Comparison of ENCODE assay signal across 27 cellular contexts in the genomic region with DNA sequence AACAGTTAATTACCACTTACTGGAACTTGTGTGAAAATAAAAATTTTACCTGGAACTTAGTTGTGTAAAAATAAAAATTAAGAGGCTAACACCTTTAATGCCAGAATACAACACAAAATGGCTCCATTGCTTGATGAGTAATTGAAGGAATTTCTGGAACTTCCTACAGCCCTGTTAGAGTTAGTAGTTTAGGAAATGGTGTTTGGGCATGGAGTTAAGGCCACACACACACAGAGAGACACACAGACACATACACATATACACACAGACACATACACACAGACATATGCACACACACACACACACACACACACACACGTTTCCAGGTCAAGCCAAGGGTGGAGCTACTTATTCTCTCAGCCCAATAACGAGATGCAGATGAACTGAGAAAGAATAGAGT. TPM values are rescaled to one million over a fixed set of nuclear protein-coding genes. Genes with fewer than 3 reads are reported as not detected.
"Had no signal": no experiment of that assay in that cellular context is flagged by ENCODE, and none has a peak within 500 bp of the region (broad histone marks: within the 10 kb centered on the region; RNA-seq: fewer than 3 reads in every experiment).

No MANE protein-coding gene starts in this region.

- DNase-seq: activated CD4-positive, alpha-beta T cell treated with anti-CD3 and anti-CD28 coated beads for 4 hours; activated CD4-positive, alpha-beta T cell treated with anti-CD3 and anti-CD28 coated beads, Interleukin-2, amount 50 U/mL, for 48 hours; activated CD4-positive, CD25-positive, alpha-beta regulatory T cell; activated CD8-positive, alpha-beta memory T cell treated with anti-CD3 and anti-CD28 coated beads, Interleukin-2, amount 50 U/mL, for 48 hours; activated naive CD4-positive, alpha-beta T cell; activated T-cell treated with anti-CD3 and anti-CD28 coated beads, Interleukin-2, amount 50 U/mL, for 4 hours; adrenal gland; colonic mucosa; foreskin fibroblast; heart right ventricle; kidney; mammary epithelial cell; sigmoid colon; stimulated activated CD4-positive, alpha-beta T cell treated with anti-CD3 and anti-CD28 coated beads, Interleukin-15, amount 100 ng/mL, for 24 hours; stimulated activated naive B cell treated with anti-CD40 and anti-IgM and Interleukin-4, amounts not matched to agents 10 μg/mL and 1 μg/mL and 100 μg/mL, for 72 hours; T-helper 17 cell; trophoblast cell had no signal

- H3K4me2 ChIP-seq: smooth muscle cell had no signal

- ATAC-seq: activated T-cell treated with anti-CD3 and anti-CD28 coated beads, Interleukin-2, amount 50 U/mL, for 4 hours; heart right ventricle; left lobe of liver; natural killer cell treated with Interleukin-12 subunit alpha and Interleukin-12 subunit beta and Interleukin-15 and Interleukin-18, amount 100 ng/mL, for 72 hours; stimulated activated naive B cell treated with anti-CD40 and anti-IgM and Interleukin-4, amounts not matched to agents 10 μg/mL and 1 μg/mL and 100 μg/mL, for 72 hours; T-helper 17 cell had no signal

- H3K4me3 ChIP-seq: adrenal gland, breast epithelium, colonic mucosa, heart right ventricle, sigmoid colon, smooth muscle cell, vagina had no signal

- H3K4me1 ChIP-seq: adrenal gland, colonic mucosa had no signal

- H3K27me3 ChIP-seq: adrenal gland, breast epithelium, colonic mucosa, sigmoid colon, vagina had no signal

- H3K27ac ChIP-seq: adrenal gland, breast epithelium, colonic mucosa, heart right ventricle, sigmoid colon, vagina had no signal

- H3K9me3 ChIP-seq: adrenal gland, breast epithelium, colonic mucosa, heart right ventricle, sigmoid colon, vagina had no signal

- H3K36me3 ChIP-seq: adrenal gland, breast epithelium, colonic mucosa, heart right ventricle, sigmoid colon, vagina had no signal

RNA-seq across cellular contexts. Expression of a gene that starts 30.5 kb away (rescaled TPM):
- total RNA-seq: activated CD8-positive, alpha-beta memory T cell treated with anti-CD3 and anti-CD28 coated beads for 36 hours; activated T-cell treated with anti-CD3 and anti-CD28 coated beads, Interleukin-2, amount 50 U/mL, for 4 hours; activated T-helper 2 cell treated with anti-CD3 and anti-CD28 coated beads, Interferon-gamma antibody, Interleukin-2, Interleukin-4, amounts not matched to agents 10 μg/mL and 5 μg/mL and 100 μg/mL, durations not matched to agents 14 hours and 24 hours and 36 hours; adrenal gland; breast epithelium; colonic mucosa; epithelial cell of proximal tubule; heart right ventricle; kidney; left lobe of liver; mammary epithelial cell; natural killer cell treated with Interleukin-12 subunit alpha and Interleukin-12 subunit beta and Interleukin-15 and Interleukin-18, amount 100 ng/mL, for 72 hours; sigmoid colon; smooth muscle cell; T-helper 17 cell; temporal lobe; vagina had no signal
- polyA plus RNA-seq: adrenal gland, heart right ventricle, mammary epithelial cell, sigmoid colon, smooth muscle cell had no signal

RNA-seq across cellular contexts. Expression of a gene that starts 52.6 kb away (rescaled TPM):
- total RNA-seq: activated CD8-positive, alpha-beta memory T cell treated with anti-CD3 and anti-CD28 coated beads for 36 hours; activated T-cell treated with anti-CD3 and anti-CD28 coated beads, Interleukin-2, amount 50 U/mL, for 4 hours; activated T-helper 2 cell treated with anti-CD3 and anti-CD28 coated beads, Interferon-gamma antibody, Interleukin-2, Interleukin-4, amounts not matched to agents 10 μg/mL and 5 μg/mL and 100 μg/mL, durations not matched to agents 14 hours and 24 hours and 36 hours; adrenal gland; colonic mucosa; epithelial cell of proximal tubule; fibroblast of lung; heart right ventricle; kidney; left lobe of liver; mammary epithelial cell; natural killer cell treated with Interleukin-12 subunit alpha and Interleukin-12 subunit beta and Interleukin-15 and Interleukin-18, amount 100 ng/mL, for 72 hours; sigmoid colon; smooth muscle cell; T-helper 17 cell; temporal lobe; vagina had no signal
- polyA plus RNA-seq: adrenal gland, fibroblast of lung, heart right ventricle, mammary epithelial cell, sigmoid colon, smooth muscle cell had no signal
